Comparison of ENCODE assay signal across 14 cellular contexts in genomic region chr3:175457301-175457700, GRCh38.
"Had no signal": no experiment of that assay in that cellular context is flagged by ENCODE, and none has a peak within 500 bp of the region (broad histone marks: within the 10 kb centered on the region; RNA-seq: fewer than 3 reads in every experiment).

No MANE protein-coding gene starts in this region.

- H3K4me1 ChIP-seq: transverse colon had no signal

- DNase-seq: activated CD4-positive, alpha-beta T cell treated with anti-CD3 and anti-CD28 coated beads, Interleukin-2, amount 50 U/mL, for 4 hours; activated gamma-delta T cell treated with Interleukin-2 at 50 U/mL for 16 hours; activated naive CD8-positive, alpha-beta T cell treated with anti-CD3 and anti-CD28 coated beads for 36 hours; activated T-cell treated with anti-CD3 and anti-CD28 coated beads, Interleukin-2, amount 50 U/mL, for 48 hours; anterior cingulate cortex; endodermal cell; erythroblast; kidney; left ventricle myocardium superior; mesendoderm; stimulated activated CD4-positive, alpha-beta T cell treated with anti-CD3 and anti-CD28 coated beads, Interleukin-4, amount 100 ng/mL, for 24 hours; transverse colon had no signal

- H3K79me2 ChIP-seq: hepatocyte had no signal

- H3K4me3 ChIP-seq: hepatocyte, transverse colon had no signal

- H2AFZ ChIP-seq: hepatocyte had no signal

- H3K4me2 ChIP-seq: hepatocyte had no signal

- H3K4me3 Mint-ChIP-seq: activated naive CD8-positive, alpha-beta T cell treated with anti-CD3 and anti-CD28 coated beads for 36 hours; endodermal cell; nephron had no signal

- H3K27me3 ChIP-seq: hepatocyte, transverse colon had no signal

- H3K4me1 Mint-ChIP-seq: activated naive CD8-positive, alpha-beta T cell treated with anti-CD3 and anti-CD28 coated beads for 36 hours; nephron had no signal

- H3K36me3 Mint-ChIP-seq: activated naive CD8-positive, alpha-beta T cell treated with anti-CD3 and anti-CD28 coated beads for 36 hours had no signal

- H3K27ac ChIP-seq: hepatocyte, transverse colon had no signal

- H3K36me3 ChIP-seq: transverse colon had no signal

- H3K9me3 ChIP-seq: transverse colon had no signal

- H3K27me3 Mint-ChIP-seq: activated naive CD8-positive, alpha-beta T cell treated with anti-CD3 and anti-CD28 coated beads for 36 hours had no signal

- FAIRE-seq: kidney had no signal

- ATAC-seq: left ventricle myocardium superior had no signal
